ENCODE assay signal across 12 cellular contexts in genomic region chr11:6735306-6735705, GRCh38. TPM values are rescaled to one million over a fixed set of nuclear protein-coding genes. Genes with fewer than 3 reads are reported as not detected.
A peak's percentile ranks its signal among the peaks of the same experiment; 100 is the strongest.
DNase-seq lines count a peak whose midpoint lies in the region; ATAC-seq and TF ChIP-seq lines count a peak whose summit lies in the region.
"Had no signal": no experiment of that assay in that cellular context is flagged by ENCODE, and none has a peak within 500 bp of the region (broad histone marks: within the 10 kb centered on the region; RNA-seq: fewer than 3 reads in every experiment).

No MANE protein-coding gene starts in this region.

- no peaks in the 10 kb centered on the region for H3K4me1 ChIP-seq in vagina

- no peak overlapping the region for H3K27ac ChIP-seq in RWPE1
- H3K27ac ChIP-seq in vagina: no peak overlapping the region
- H3K27ac ChIP-seq: C4-2B had no signal

- TF ChIP-seq CTCF in RWPE1 (conservative IDR thresholded peaks at IDR 0.05; ENCODE audit: low read depth) (no peak), foreskin fibroblast (IDR thresholded peaks at IDR 0.05; ENCODE audit: low read depth, low read length) (no peak), vagina (IDR thresholded peaks at IDR 0.05) (no peak)

- H3K36me3 ChIP-seq in vagina: no peaks in the 10 kb centered on the region

- H3K9me3 Mint-ChIP-seq in activated naive CD4-positive, alpha-beta T cell treated with anti-CD3 and anti-CD28 coated beads, Interleukin-2, amount 50 U/mL, for 24 hours: no peaks in the 10 kb centered on the region
- no peaks in the 10 kb centered on the region for H3K9me3 Mint-ChIP-seq in stimulated activated naive CD8-positive, alpha-beta T cell treated with anti-CD3 and anti-CD28 coated beads, Interleukin-15, amount 100 ng/mL, for 72 hours

- H3K4me1 Mint-ChIP-seq in activated naive CD4-positive, alpha-beta T cell treated with anti-CD3 and anti-CD28 coated beads, Interleukin-2, amount 50 U/mL, for 24 hours: peaks cover 79% of the 10 kb centered on the region
- H3K4me1 Mint-ChIP-seq in stimulated activated naive CD8-positive, alpha-beta T cell treated with anti-CD3 and anti-CD28 coated beads, Interleukin-15, amount 100 ng/mL, for 72 hours: peaks cover 68% of the 10 kb centered on the region

- H3K9me3 ChIP-seq in vagina: no peaks in the 10 kb centered on the region

- H3K27me3 Mint-ChIP-seq in activated naive CD4-positive, alpha-beta T cell treated with anti-CD3 and anti-CD28 coated beads, Interleukin-2, amount 50 U/mL, for 24 hours: no peaks in the 10 kb centered on the region
- no peaks in the 10 kb centered on the region for H3K27me3 Mint-ChIP-seq in stimulated activated naive CD8-positive, alpha-beta T cell treated with anti-CD3 and anti-CD28 coated beads, Interleukin-15, amount 100 ng/mL, for 72 hours

- TF ChIP-seq POLR2A in vagina (IDR thresholded peaks at IDR 0.05): no peak

- peak overlapping the region; percentile 98 for H3K27ac Mint-ChIP-seq in activated naive CD4-positive, alpha-beta T cell treated with anti-CD3 and anti-CD28 coated beads, Interleukin-2, amount 50 U/mL, for 24 hours
- peak overlapping the region in 1 of 2 donors; percentile 77 for H3K27ac Mint-ChIP-seq in stimulated activated naive CD8-positive, alpha-beta T cell treated with anti-CD3 and anti-CD28 coated beads, Interleukin-15, amount 100 ng/mL, for 72 hours

- H3K4me3 Mint-ChIP-seq in activated naive CD4-positive, alpha-beta T cell treated with anti-CD3 and anti-CD28 coated beads, Interleukin-2, amount 50 U/mL, for 24 hours: peak overlapping the region; percentile 72
- peak overlapping the region; percentile 43 to 47 for H3K4me3 Mint-ChIP-seq in stimulated activated naive CD8-positive, alpha-beta T cell treated with anti-CD3 and anti-CD28 coated beads, Interleukin-15, amount 100 ng/mL, for 72 hours

- CTCF ChIA-PET in RWPE1 (lab: Yijun Ruan, JAX): no interaction called here

- H3K27me3 ChIP-seq in vagina: no peaks in the 10 kb centered on the region

- intact Hi-C loops in vagina (cut with DNase I): no loop called here

- H3K36me3 Mint-ChIP-seq in activated naive CD4-positive, alpha-beta T cell treated with anti-CD3 and anti-CD28 coated beads, Interleukin-2, amount 50 U/mL, for 24 hours: peaks cover 10% of the 10 kb centered on the region

- POLR2A ChIA-PET in RWPE1 (lab: Yijun Ruan, JAX; ENCODE audit: low non-redundant PET): no interaction called here

- no peak for DNase-seq in activated naive CD4-positive, alpha-beta T cell treated with anti-CD3 and anti-CD28 coated beads, Interleukin-2, amount 50 U/mL, for 16 hours
- DNase-seq in RWPE1 (ENCODE audit: low spot score) (peak; percentile 14), foreskin fibroblast (peak; percentile 17 to 46), vagina (ENCODE audit: extremely low spot score in 2 of 2) (no peak), pons (ENCODE audit: low spot score) (no peak)
- no peak for DNase-seq in stimulated activated naive CD8-positive, alpha-beta T cell treated with anti-CD3 and anti-CD28 coated beads, Interleukin-15, amount 100 ng/mL, for 72 hours
- DNase-seq: NCI-H1092, NCI-H82 had no signal

- ATAC-seq in stimulated activated naive CD8-positive, alpha-beta T cell treated with anti-CD3 and anti-CD28 coated beads, Interleukin-15, amount 100 ng/mL, for 72 hours: no peak
- ATAC-seq in HG03039 (IDR thresholded peaks at IDR 0.05; ENCODE audit: unreplicated experiment): no peak

- H3K4me3 ChIP-seq in foreskin fibroblast (ENCODE audit: low read depth in 1 of 2, low read length in 2 of 2) (no peak overlapping the region), vagina (no peak overlapping the region)

RNA-seq across cellular contexts. Expression of gene OR2AG2, which starts 36.5 kb away (rescaled TPM):
- not detected for total RNA-seq in vagina

RNA-seq across cellular contexts. Expression of gene OR2AG1, which starts 47.5 kb away (rescaled TPM):
- total RNA-seq in vagina: not detected
- total RNA-seq: pulmonary artery endothelial cell had no signal

RNA-seq across cellular contexts. Expression of gene MRPL17, which starts 52.2 kb away (rescaled TPM):
- total RNA-seq in vagina: 55.2 TPM

Comparison
In these comparisons a context has a peak if more than half of its experiments do, and no peak if none do; other contexts are left out.
1. DNase-seq: peak in RWPE1 (single experiment) and foreskin fibroblast (2 of 2); none in activated naive CD4-positive, alpha-beta T cell treated with anti-CD3 and anti-CD28 coated beads, Interleukin-2, amount 50 U/mL, for 16 hours (single experiment), stimulated activated naive CD8-positive, alpha-beta T cell treated with anti-CD3 and anti-CD28 coated beads, Interleukin-15, amount 100 ng/mL, for 72 hours (0 of 2), vagina (0 of 2) and pons (single experiment).